1 cellular context compared by ENCODE assay signal in the genomic region with DNA sequence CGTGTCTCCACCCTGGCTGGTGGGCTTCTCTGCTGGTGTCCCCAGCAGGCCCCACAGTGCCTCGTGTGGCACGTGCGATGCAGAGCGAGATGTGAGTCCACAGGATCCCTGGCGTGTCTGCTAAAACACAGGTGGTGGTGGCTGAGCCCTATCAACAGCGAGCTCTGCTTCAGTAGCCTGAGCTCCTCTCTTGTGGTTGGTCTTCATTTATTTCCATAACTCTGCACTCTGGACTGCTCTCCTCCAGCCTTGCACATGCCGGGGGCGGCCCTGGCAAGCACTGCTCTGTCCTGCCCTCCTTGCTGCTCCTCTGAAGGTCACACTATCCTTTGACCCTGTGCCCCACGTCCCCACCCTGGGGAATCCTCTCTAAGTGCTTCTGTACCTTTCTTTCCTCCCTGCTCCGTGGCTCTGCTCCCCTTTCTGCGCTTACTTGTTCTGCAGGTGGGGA.
TF ChIP-seq lines count a peak whose summit lies in the region.

No MANE protein-coding gene starts in this region.

TF ChIP-seq in HCT116, 20 proteins besides CTCF, POLR2A, EP300 and RAD21 (continued from another document):
- TF ChIP-seq SRF (IDR thresholded peaks at IDR 0.05; ENCODE audit: low read depth) (no peak), YY1 (IDR thresholded peaks at IDR 0.05; ENCODE audit: extremely low read depth, insufficient replicate concordance, low read depth, low read length) (no peak)
